In genomic region chr2:241686322-241686648, GRCh38 we compare ENCODE assay signal across 8 cellular contexts. TPM values are rescaled to one million over a fixed set of nuclear protein-coding genes. Genes with fewer than 3 reads are reported as not detected.
DNase-seq lines count a peak whose midpoint lies in the region; ATAC-seq, FAIRE-seq and TF ChIP-seq lines count a peak whose summit lies in the region.

No MANE protein-coding gene starts in this region.

- H3K9me3 ChIP-seq in right lobe of liver (no peaks in the 10 kb centered on the region), transverse colon (no peaks in the 10 kb centered on the region)

- intact Hi-C loops in right lobe of liver (cut with DNase I) (no loop called here), transverse colon (cut with DNase I; ENCODE audit: low total_unique reads) (no loop called here)

- TF ChIP-seq POLR2A in right lobe of liver (IDR thresholded peaks at IDR 0.05) (no peak), transverse colon (IDR thresholded peaks at IDR 0.05) (no peak)

- H3K4me1 ChIP-seq in right lobe of liver = peaks cover 0 to 15% (median 8%) of the 10 kb centered on the region in 4 donors
- peaks cover 13 to 38% (median 21%) of the 10 kb centered on the region in 4 donors for H3K4me1 ChIP-seq in transverse colon

- H3K4me3 ChIP-seq in astrocyte of the spinal cord (ENCODE audit: low read depth, low read length) = peak overlapping the region; percentile 86
- peak overlapping the region; percentile 93 to 96 (median 94) for H3K4me3 ChIP-seq in right lobe of liver
- peak overlapping the region; percentile 81 to 96 (median 88) for H3K4me3 ChIP-seq in transverse colon

- 1% methylated on average over 26 of the region's 37 CpGs for WGBS in right lobe of liver (ENCODE audit: insufficient coverage, low coverage, low lambda C conversion rate, missing lambda C conversion rate)
- WGBS in transverse colon (ENCODE audit: low coverage in 1 of 2), 2 donors = 1% methylated on average over 25 of the region's 37 CpGs; no CpG with 5 or more reads in 1 of the 2 donors

- no peaks in the 10 kb centered on the region for H3K27me3 ChIP-seq in right lobe of liver
- H3K27me3 ChIP-seq in transverse colon = no peaks in the 10 kb centered on the region

- no peak for FAIRE-seq in D721Med (lab: Jason Lieb, UNC)

- TF ChIP-seq EP300 in transverse colon (IDR thresholded peaks at IDR 0.05; ENCODE audit: low read depth) = no peak

- H3K27ac ChIP-seq in right lobe of liver (peak overlapping the region in 2 of 3 donors; percentile 26 to 97), transverse colon (peak overlapping the region; percentile 93 to 98 (median 96))

- TF ChIP-seq CTCF in astrocyte of the spinal cord (IDR thresholded peaks at IDR 0.05; ENCODE audit: low read depth, low read length) (no peak), right lobe of liver (IDR thresholded peaks at IDR 0.05) (no peak), transverse colon (IDR thresholded peaks at IDR 0.05) (no peak), D721Med (IDR thresholded peaks at IDR 0.05; ENCODE audit: insufficient read depth, missing control alignments) (no peak)

- H3K36me3 ChIP-seq in right lobe of liver (peaks cover 0 to 14% (median 0%) of the 10 kb centered on the region in 4 donors), transverse colon (no peaks in the 10 kb centered on the region)

- in situ Hi-C loops in astrocyte of the spinal cord (cut with HindIII; ENCODE audit: low sequenced_read_pairs) = no loop called here
- in situ Hi-C loops in transverse colon (cut with MboI; ENCODE audit: low pct_ligation_motif_present in 1 of 4, low pct_unique_long_range_greater_than_20kb in 1 of 4, low sequenced_read_pairs in 3 of 4) = no loop called here

- peak; percentile 48 for DNase-seq in NCI-H82 (lab: John Stamatoyannopoulos, UW)
- no peak for DNase-seq in NCI-H82 treated with DMSO at 0.1 percent for 48 hours (lab: John Stamatoyannopoulos, UW; ENCODE audit: unreplicated experiment)
- no peak for DNase-seq in astrocyte of the spinal cord (ENCODE audit: low read depth, low spot score)
- DNase-seq in right lobe of liver = no peak
- no peak for DNase-seq in transverse colon
- DNase-seq in NCI-H510A treated with DMSO at 0.1 percent for 48 hours (lab: John Stamatoyannopoulos, UW) = no peak
- no peak for DNase-seq in D721Med (ENCODE audit: insufficient read length, low spot score)

- ATAC-seq in HG03439 (IDR thresholded peaks at IDR 0.05; ENCODE audit: unreplicated experiment) (peak; percentile 25), right lobe of liver (peak in 1 of 4 donors; percentile 1)

RNA-seq across cellular contexts. Expression of gene DTYMK, which starts 0.3 kb away (rescaled TPM):
- total RNA-seq in right lobe of liver (10 to 100 TPM in 5 of 6 experiments, 1 to 10 TPM in 1; 9.9 to 21.5 (median 10.4) TPM), transverse colon (10 to 100 TPM in 2 of 4 donors, 1 to 10 TPM in 2; 3.4 to 27.9 (median 11.4) TPM)

RNA-seq across cellular contexts. Expression of gene ING5, which starts 15.6 kb away (rescaled TPM):
- total RNA-seq in right lobe of liver (10 to 100 TPM in 5 of 6 experiments, 1 to 10 TPM in 1; 8.2 to 20.3 (median 13.0) TPM), transverse colon (10 to 100 TPM; 37.4 to 94.3 (median 56.3) TPM)

RNA-seq across cellular contexts. Expression of gene D2HGDH, which starts 48.1 kb away (rescaled TPM):
- total RNA-seq in right lobe of liver (10 to 100 TPM; 18.9 to 38.6 (median 25.9) TPM), transverse colon (100 to 1,000 TPM in 1 of 4 donors, 10 to 100 TPM in 3; 53.2 to 150 (median 55.5) TPM)

RNA-seq across cellular contexts. Expression of gene ATG4B, which starts 48.8 kb away (rescaled TPM):
- total RNA-seq in right lobe of liver (10 to 100 TPM; 20.6 to 49.8 (median 39.3) TPM), transverse colon (100 to 1,000 TPM in 3 of 4 donors, 10 to 100 TPM in 1; 62.9 to 400 (median 137) TPM)

RNA-seq across cellular contexts. Expression of gene THAP4, which starts 49.3 kb away (rescaled TPM):
- total RNA-seq in right lobe of liver (10 to 100 TPM; 22.1 to 39.2 (median 25.0) TPM), transverse colon (100 to 1,000 TPM in 1 of 4 donors, 10 to 100 TPM in 3; 65.1 to 142 (median 82.8) TPM)
